In genomic region chr12:5655120-5655519, GRCh38 we compare ENCODE assay signal across 33 cellular contexts.
"Had no signal": no experiment of that assay in that cellular context is flagged by ENCODE, and none has a peak within 500 bp of the region (broad histone marks: within the 10 kb centered on the region; RNA-seq: fewer than 3 reads in every experiment).

No MANE protein-coding gene starts in this region.

- H3K27me3 ChIP-seq: adrenal gland, ascending aorta, body of pancreas, brain microvascular endothelial cell, cardiac muscle cell had no signal

- FAIRE-seq: astrocyte had no signal

- ATAC-seq: activated naive CD4-positive, alpha-beta T cell treated with anti-CD3 and anti-CD28 coated beads, Interleukin-2, amount 50 U/mL, for 72 hours; activated naive CD8-positive, alpha-beta T cell treated with anti-CD3 and anti-CD28 coated beads, Interleukin-2, amount 50 U/mL, for 24 hours; activated T-cell treated with anti-CD3 and anti-CD28 coated beads, Interleukin-2, amount 50 U/mL, for 4 hours; activated T-cell treated with anti-CD3 and anti-CD28 coated beads, Interleukin-2, amount 50 U/mL, for 72 hours; activated T-helper 17 cell treated with anti-CD3 and anti-CD28 coated beads, Interleukin-2, amount 50 U/mL, for 72 hours; body of pancreas had no signal

- DNase-seq: activated effector memory CD4-positive, alpha-beta T cell treated with anti-CD3 and anti-CD28 coated beads, Interleukin-2, amount 50 U/mL, for 16 hours; activated effector memory CD4-positive, alpha-beta T cell treated with Interleukin-2 at 50 U/mL for 16 hours; activated gamma-delta T cell; activated gamma-delta T cell treated with Interleukin-2 at 50 U/mL for 16 hours; activated naive CD4-positive, alpha-beta T cell; activated naive CD4-positive, alpha-beta T cell treated with anti-CD3 and anti-CD28 coated beads for 36 hours; activated naive CD4-positive, alpha-beta T cell treated with anti-CD3 and anti-CD28 coated beads, Interleukin-2, amount 10 ng/mL, durations not matched to agents 7 days and 5 days; activated naive CD4-positive, alpha-beta T cell treated with anti-CD3 and anti-CD28 coated beads, Interleukin-2, amount 50 U/mL, for 16 hours; activated naive CD4-positive, alpha-beta T cell treated with Interleukin-2 at 50 U/mL for 16 hours; activated naive CD8-positive, alpha-beta T cell treated with anti-CD3 and anti-CD28 coated beads for 36 hours; activated naive CD8-positive, alpha-beta T cell treated with anti-CD3 and anti-CD28 coated beads, Interleukin-2, amount 10 ng/mL, durations not matched to agents 7 days and 5 days; activated naive CD8-positive, alpha-beta T cell treated with anti-CD3 and anti-CD28 coated beads, Interleukin-2, amount 50 U/mL, for 24 hours; activated T-cell treated with anti-CD3 and anti-CD28 coated beads for 4 hours; activated T-cell treated with anti-CD3 and anti-CD28 coated beads, Interleukin-2, amount 50 U/mL, for 24 hours; activated T-cell treated with anti-CD3 and anti-CD28 coated beads, Interleukin-2, amount 50 U/mL, for 4 hours; activated T-cell treated with anti-CD3 and anti-CD28 coated beads, Interleukin-2, amount 50 U/mL, for 48 hours; activated T-cell treated with anti-CD3 and anti-CD28 coated beads, Interleukin-2, amount 50 U/mL, for 72 hours; adrenal gland; amniotic stem cell; amygdala; anterior cingulate cortex; aorta; body of pancreas; brain microvascular endothelial cell; caudate nucleus; central memory CD4-positive, alpha-beta T cell; cerebellar nuclear complex had no signal

- H3K9me3 ChIP-seq: adrenal gland, ascending aorta, body of pancreas, breast epithelium had no signal

- H3K4me3 ChIP-seq: adrenal gland, ascending aorta, body of pancreas, breast epithelium, cardiac muscle cell had no signal

- H3K36me3 ChIP-seq: adrenal gland, ascending aorta, brain microvascular endothelial cell, breast epithelium, cardiac muscle cell had no signal

- H3K27ac ChIP-seq: adrenal gland, ascending aorta, body of pancreas, brain microvascular endothelial cell, breast epithelium, cardiac muscle cell had no signal

- H3K4me1 ChIP-seq: adrenal gland, ascending aorta, body of pancreas, breast epithelium had no signal
